8 cellular contexts compared by ENCODE assay signal in genomic region chr2:106193491-106193976, GRCh38. TPM values are rescaled to one million over a fixed set of nuclear protein-coding genes. Genes with fewer than 3 reads are reported as not detected.
DNase-seq lines count a peak whose midpoint lies in the region; ATAC-seq and TF ChIP-seq lines count a peak whose summit lies in the region.

No MANE protein-coding gene starts in this region.

- ATAC-seq in activated CD4-positive, CD25-positive, alpha-beta regulatory T cell treated with anti-CD3 and anti-CD28 coated beads, Interleukin-2, amount 50 U/mL, for 24 hours, result no peak
- ATAC-seq in HG02938 (IDR thresholded peaks at IDR 0.05; ENCODE audit: unreplicated experiment) (peak; percentile 40), RWPE2 (ENCODE audit: low read depth) (peak; percentile 40), lower lobe of right lung (peak; percentile 32 to 39)
- peak; percentile 6 for ATAC-seq in central memory CD8-positive, alpha-beta T cell (replicated peaks; ENCODE audit: extremely low read depth, poor library complexity, severe bottlenecking)

- TF ChIP-seq CTCF in RWPE2 (IDR thresholded peaks at IDR 0.05; ENCODE audit: poor library complexity, severe bottlenecking), result no peak
- TF ChIP-seq CTCF in lower lobe of right lung (IDR thresholded peaks at IDR 0.05), result no peak

- H3K36me3 ChIP-seq in RWPE2 (ENCODE audit: low read depth) (no peaks in the 10 kb centered on the region), lower lobe of right lung (no peaks in the 10 kb centered on the region)

- H3K27me3 ChIP-seq in RWPE2 (ENCODE audit: insufficient read depth, poor library complexity, severe bottlenecking), result no peaks in the 10 kb centered on the region
- no peaks in the 10 kb centered on the region for H3K27me3 ChIP-seq in lower lobe of right lung (ENCODE audit: low read depth)

- intact Hi-C loops in lower lobe of right lung (cut with DNase I), result no loop called here

- H3K36me3 Mint-ChIP-seq in central memory CD8-positive, alpha-beta T cell (ENCODE audit: insufficient read depth), result peaks cover 16% of the 10 kb centered on the region

- peak overlapping the region; percentile 80 for H3K4me3 Mint-ChIP-seq in central memory CD8-positive, alpha-beta T cell

- peaks cover 51% of the 10 kb centered on the region for H3K4me1 Mint-ChIP-seq in central memory CD8-positive, alpha-beta T cell

- H3K9me3 ChIP-seq in RWPE2 (ENCODE audit: severe bottlenecking) (no peaks in the 10 kb centered on the region), lower lobe of right lung (no peaks in the 10 kb centered on the region)

- H3K27ac ChIP-seq in RWPE2 (ENCODE audit: poor library complexity, severe bottlenecking), result peak overlapping the region; percentile 46
- peak overlapping the region; percentile 87 for H3K27ac ChIP-seq in lower lobe of right lung

- peak overlapping the region; percentile 59 for H3K27ac Mint-ChIP-seq in central memory CD8-positive, alpha-beta T cell (ENCODE audit: low read depth)

- H3K4me3 ChIP-seq in RWPE2 (ENCODE audit: severe bottlenecking) (peak overlapping the region; percentile 68), lower lobe of right lung (peak overlapping the region; percentile 95)

- H3K4me1 ChIP-seq in RWPE2 (ENCODE audit: insufficient read depth, poor library complexity, severe bottlenecking) (peaks cover 11% of the 10 kb centered on the region), lower lobe of right lung (peaks cover 58% of the 10 kb centered on the region)

- H3K27me3 Mint-ChIP-seq in central memory CD8-positive, alpha-beta T cell, result no peaks in the 10 kb centered on the region

- peak; percentile 26 for DNase-seq in activated CD4-positive, CD25-positive, alpha-beta regulatory T cell treated with anti-CD3 and anti-CD28 coated beads, Interleukin-2, amount 50 U/mL, for 16 hours (ENCODE audit: low read depth, low spot score)
- DNase-seq in RWPE2 (ENCODE audit: low spot score), result no peak
- peak; percentile 20 to 32 for DNase-seq in central memory CD8-positive, alpha-beta T cell (ENCODE audit: low spot score in 2 of 2)
- DNase-seq in lower lobe of right lung, result peak; percentile 65
- peak; percentile 8 for DNase-seq in stimulated activated CD8-positive, alpha-beta memory T cell treated with anti-CD3 and anti-CD28 coated beads, Interleukin-4, amount 100 ng/mL, for 24 hours (ENCODE audit: low read depth)
- no peak for DNase-seq in DMS53 treated with DMSO at 0.1 percent for 48 hours (lab: John Stamatoyannopoulos, UW; ENCODE audit: unreplicated experiment)

- no peaks in the 10 kb centered on the region for H3K9me3 Mint-ChIP-seq in central memory CD8-positive, alpha-beta T cell

RNA-seq across cellular contexts. Expression of gene UXS1, which starts 0.6 kb away (rescaled TPM):
- total RNA-seq in lower lobe of right lung, result 60.0 TPM

Comparison
In these comparisons a context has a peak if more than half of its experiments do, and no peak if none do; other contexts are left out.
1. DNase-seq: peak in activated CD4-positive, CD25-positive, alpha-beta regulatory T cell treated with anti-CD3 and anti-CD28 coated beads, Interleukin-2, amount 50 U/mL, for 16 hours (single experiment), central memory CD8-positive, alpha-beta T cell (2 of 2), lower lobe of right lung (single experiment) and stimulated activated CD8-positive, alpha-beta memory T cell treated with anti-CD3 and anti-CD28 coated beads, Interleukin-4, amount 100 ng/mL, for 24 hours (single experiment); none in RWPE2 (single experiment) and DMS53 treated with DMSO at 0.1 percent for 48 hours (single experiment).
2. ATAC-seq: peak in HG02938 (single experiment), RWPE2 (single experiment), central memory CD8-positive, alpha-beta T cell (single experiment) and lower lobe of right lung (2 of 2); none in activated CD4-positive, CD25-positive, alpha-beta regulatory T cell treated with anti-CD3 and anti-CD28 coated beads, Interleukin-2, amount 50 U/mL, for 24 hours (0 of 2).